Comparison of ENCODE assay signal across 8 cellular contexts in the genomic region with DNA sequence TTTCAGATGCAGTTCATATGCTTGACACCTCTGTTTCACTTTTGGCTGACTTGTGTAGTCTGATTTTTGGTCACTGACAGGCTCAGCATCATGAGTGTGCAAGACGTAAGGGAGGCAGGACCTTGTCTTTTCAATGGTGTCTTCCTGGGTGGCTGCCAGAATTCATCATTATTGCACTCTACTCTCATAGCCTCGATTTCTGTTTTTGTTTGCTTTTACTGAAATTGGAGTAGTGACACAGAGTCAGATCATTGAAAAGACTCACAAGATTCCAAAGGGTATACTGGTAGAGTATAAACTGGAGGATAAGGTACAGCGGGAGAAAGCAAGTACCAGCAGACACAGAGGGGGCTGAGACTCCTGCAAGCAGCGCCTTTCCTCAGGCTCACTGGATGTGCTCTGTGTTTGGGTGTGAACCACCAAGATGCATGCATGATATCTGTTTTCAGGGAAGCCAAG.
DNase-seq lines count a peak whose midpoint lies in the region; ATAC-seq and TF ChIP-seq lines count a peak whose summit lies in the region.

No MANE protein-coding gene starts in this region.

- H3K36me3 ChIP-seq in Caco-2 (ENCODE audit: control insufficient read depth, insufficient read depth, low read length) (no peaks in the 10 kb centered on the region), psoas muscle (ENCODE audit: insufficient read depth in 1 of 2, low read depth in 1 of 2) (no peaks in the 10 kb centered on the region)

- H3K36me3 Mint-ChIP-seq in Caco-2 (ENCODE audit: insufficient read depth, unreplicated experiment) = no peaks in the 10 kb centered on the region
- peaks cover 2% of the 10 kb centered on the region for H3K36me3 Mint-ChIP-seq in effector memory CD8-positive, alpha-beta T cell (ENCODE audit: insufficient read depth)

- POLR2A ChIA-PET in Caco-2 (lab: Charles Lee) = no interaction called here

- no peak for TF ChIP-seq CTCF in Caco-2 (IDR thresholded peaks at IDR 0.05; ENCODE audit: insufficient read depth in 1 of 2, low read depth in 1 of 2, low read length in 1 of 2, severe bottlenecking in 1 of 2, unreplicated experiment in 1 of 2)
- TF ChIP-seq CTCF in psoas muscle (IDR thresholded peaks at IDR 0.05) = no peak

- peaks cover 5% of the 10 kb centered on the region for H3K9me3 Mint-ChIP-seq in Caco-2 (ENCODE audit: unreplicated experiment)
- H3K9me3 Mint-ChIP-seq in effector memory CD8-positive, alpha-beta T cell = no peaks in the 10 kb centered on the region

- 76 to 81% (median 78%) methylated on average over 4 of the region's 4 CpGs for WGBS in psoas muscle, 3 donors

- H3K27ac Mint-ChIP-seq in Caco-2 (ENCODE audit: unreplicated experiment) = peak overlapping the region; percentile 61
- peak overlapping the region; percentile 84 to 87 for H3K27ac Mint-ChIP-seq in effector memory CD8-positive, alpha-beta T cell

- peak; percentile 64 for ATAC-seq in GM19455 (IDR thresholded peaks at IDR 0.05; ENCODE audit: unreplicated experiment)
- ATAC-seq in HG03432 (IDR thresholded peaks at IDR 0.05; ENCODE audit: unreplicated experiment) = peak; percentile 61
- no peak for ATAC-seq in effector memory CD8-positive, alpha-beta T cell (replicated peaks)
- ATAC-seq in psoas muscle = no peak

- H3K27me3 Mint-ChIP-seq in Caco-2 (ENCODE audit: insufficient read depth, unreplicated experiment) = no peaks in the 10 kb centered on the region
- no peaks in the 10 kb centered on the region for H3K27me3 Mint-ChIP-seq in effector memory CD8-positive, alpha-beta T cell

- DNase-seq in Caco-2 = no peak
- DNase-seq in effector memory CD8-positive, alpha-beta T cell = no peak
- no peak for DNase-seq in psoas muscle
- no peak for DNase-seq in CD1c-positive myeloid dendritic cell (ENCODE audit: extremely low spot score)
- DNase-seq in activated gamma-delta T cell treated with Interleukin-2 at 50 U/mL for 16 hours = no peak
- DNase-seq in NCI-H2227 treated with DMSO at 0.1 percent for 48 hours (lab: John Stamatoyannopoulos, UW) = no peak

- CTCF ChIA-PET in Caco-2 (lab: Charles Lee) = interaction anchor here (0.6 kb wide), 1 partner anchor 619 kb away, joined by 7 read pairs; no protein-coding TSS in a partner anchor

- H3K4me1 ChIP-seq in Caco-2 (peaks cover 47% of the 10 kb centered on the region), psoas muscle (no peaks in the 10 kb centered on the region)

- H3K9me3 ChIP-seq in Caco-2 (no peaks in the 10 kb centered on the region; the same call in 1 of the 2 replicates), psoas muscle (no peaks in the 10 kb centered on the region)

- no peaks in the 10 kb centered on the region for H3K27me3 ChIP-seq in Caco-2 (replicated peaks; ENCODE audit: control insufficient read depth, insufficient read depth, low read length)
- no peaks in the 10 kb centered on the region for H3K27me3 ChIP-seq in psoas muscle (ENCODE audit: insufficient read depth in 3 of 3, low read length in 2 of 3)

- peak overlapping the region; percentile 60 for H3K4me3 Mint-ChIP-seq in Caco-2 (ENCODE audit: unreplicated experiment)
- H3K4me3 Mint-ChIP-seq in effector memory CD8-positive, alpha-beta T cell = peak overlapping the region in 1 of 2 donors; percentile 6

- no peak overlapping the region for H3K27ac ChIP-seq in psoas muscle

- no TSS peak for BruUV-seq in Caco-2 (replicated peaks; lab: Mats Ljungman, UMichigan)

- peaks cover 46% of the 10 kb centered on the region for H3K4me1 Mint-ChIP-seq in Caco-2 (ENCODE audit: low read depth, unreplicated experiment)
- peaks cover 12 to 13% of the 10 kb centered on the region in 2 donors for H3K4me1 Mint-ChIP-seq in effector memory CD8-positive, alpha-beta T cell (ENCODE audit: low read depth in 2 of 2)

- H3K4me3 ChIP-seq in Caco-2 (ENCODE audit: low read depth, low read length) = no peak overlapping the region
- H3K4me3 ChIP-seq in psoas muscle = no peak overlapping the region

- intact Hi-C loops in Caco-2 (cut with micrococcal nuclease; ENCODE audit: unreplicated experiment) = loop anchor here (10.0 kb wide), 2 partner anchors 308 to 498 kb away; no protein-coding TSS in a partner anchor
- intact Hi-C loops in psoas muscle (cut with DNase I) = no loop called here

Comparison
In these comparisons a context has a peak if more than half of its experiments do, and no peak if none do; other contexts are left out.
1. ATAC-seq: peak in GM19455 (single experiment) and HG03432 (single experiment); none in effector memory CD8-positive, alpha-beta T cell (single experiment) and psoas muscle (0 of 4).